ENCODE assay signal across 1 cellular context in the genomic region with DNA sequence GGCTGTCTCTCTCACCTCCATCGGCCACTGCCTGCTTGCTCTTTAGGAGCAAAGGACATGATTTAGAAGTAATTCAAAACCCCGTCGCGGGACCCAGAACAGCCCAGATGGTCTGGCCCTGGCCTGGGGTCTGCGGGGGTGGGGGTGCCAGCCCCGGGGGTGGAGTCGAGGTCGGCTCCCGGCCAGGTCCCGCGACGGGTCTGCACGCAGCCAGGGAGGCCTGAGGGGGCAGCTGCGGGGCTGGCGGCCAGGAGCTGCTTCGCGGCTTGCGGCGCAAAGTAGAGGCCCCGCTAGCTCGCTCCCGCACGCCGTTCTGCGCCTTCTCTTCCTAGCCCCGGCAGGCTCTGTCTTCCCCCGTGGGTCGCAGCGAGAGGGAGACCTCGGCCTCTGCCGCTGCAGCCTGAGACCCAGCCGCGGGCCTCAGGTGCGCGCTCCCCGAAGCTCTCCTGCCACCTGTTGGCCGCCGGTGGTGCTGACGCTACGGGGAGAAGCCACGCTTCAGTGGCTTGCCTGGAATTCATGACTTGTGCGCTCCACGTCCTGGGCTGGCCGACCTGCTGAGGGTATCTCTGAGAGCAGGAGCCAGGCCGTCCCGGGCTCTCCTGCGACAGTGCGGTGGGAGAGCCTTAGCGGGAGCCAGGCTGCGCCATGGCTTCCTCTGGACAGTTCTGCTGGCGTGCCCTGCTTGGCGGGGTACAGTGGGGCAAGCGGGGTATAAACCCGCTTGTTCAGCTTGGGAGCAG.
TF ChIP-seq lines count a peak whose summit lies in the region.

No MANE protein-coding gene starts in this region.

TF ChIP-seq in HepG2, 621 proteins besides CTCF, POLR2A, EP300 and RAD21 (continued from another document):
- TF ChIP-seq, protein P1, sequence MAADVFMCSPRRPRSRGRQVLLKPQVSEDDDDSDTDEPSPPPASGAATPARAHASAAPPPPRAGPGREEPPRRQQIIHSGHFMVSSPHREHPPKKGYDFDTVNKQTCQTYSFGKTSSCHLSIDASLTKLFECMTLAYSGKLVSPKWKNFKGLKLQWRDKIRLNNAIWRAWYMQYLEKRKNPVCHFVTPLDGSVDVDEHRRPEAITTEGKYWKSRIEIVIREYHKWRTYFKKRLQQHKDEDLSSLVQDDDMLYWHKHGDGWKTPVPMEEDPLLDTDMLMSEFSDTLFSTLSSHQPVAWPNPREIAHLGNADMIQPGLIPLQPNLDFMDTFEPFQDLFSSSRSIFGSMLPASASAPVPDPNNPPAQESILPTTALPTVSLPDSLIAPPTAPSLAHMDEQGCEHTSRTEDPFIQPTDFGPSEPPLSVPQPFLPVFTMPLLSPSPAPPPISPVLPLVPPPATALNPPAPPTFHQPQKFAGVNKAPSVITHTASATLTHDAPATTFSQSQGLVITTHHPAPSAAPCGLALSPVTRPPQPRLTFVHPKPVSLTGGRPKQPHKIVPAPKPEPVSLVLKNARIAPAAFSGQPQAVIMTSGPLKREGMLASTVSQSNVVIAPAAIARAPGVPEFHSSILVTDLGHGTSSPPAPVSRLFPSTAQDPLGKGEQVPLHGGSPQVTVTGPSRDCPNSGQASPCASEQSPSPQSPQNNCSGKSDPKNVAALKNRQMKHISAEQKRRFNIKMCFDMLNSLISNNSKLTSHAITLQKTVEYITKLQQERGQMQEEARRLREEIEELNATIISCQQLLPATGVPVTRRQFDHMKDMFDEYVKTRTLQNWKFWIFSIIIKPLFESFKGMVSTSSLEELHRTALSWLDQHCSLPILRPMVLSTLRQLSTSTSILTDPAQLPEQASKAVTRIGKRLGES (CRISPR knock-in tag; IDR thresholded peaks at IDR 0.05; ENCODE audit: borderline replicate concordance): no peak
- TF ChIP-seq, protein P2, sequence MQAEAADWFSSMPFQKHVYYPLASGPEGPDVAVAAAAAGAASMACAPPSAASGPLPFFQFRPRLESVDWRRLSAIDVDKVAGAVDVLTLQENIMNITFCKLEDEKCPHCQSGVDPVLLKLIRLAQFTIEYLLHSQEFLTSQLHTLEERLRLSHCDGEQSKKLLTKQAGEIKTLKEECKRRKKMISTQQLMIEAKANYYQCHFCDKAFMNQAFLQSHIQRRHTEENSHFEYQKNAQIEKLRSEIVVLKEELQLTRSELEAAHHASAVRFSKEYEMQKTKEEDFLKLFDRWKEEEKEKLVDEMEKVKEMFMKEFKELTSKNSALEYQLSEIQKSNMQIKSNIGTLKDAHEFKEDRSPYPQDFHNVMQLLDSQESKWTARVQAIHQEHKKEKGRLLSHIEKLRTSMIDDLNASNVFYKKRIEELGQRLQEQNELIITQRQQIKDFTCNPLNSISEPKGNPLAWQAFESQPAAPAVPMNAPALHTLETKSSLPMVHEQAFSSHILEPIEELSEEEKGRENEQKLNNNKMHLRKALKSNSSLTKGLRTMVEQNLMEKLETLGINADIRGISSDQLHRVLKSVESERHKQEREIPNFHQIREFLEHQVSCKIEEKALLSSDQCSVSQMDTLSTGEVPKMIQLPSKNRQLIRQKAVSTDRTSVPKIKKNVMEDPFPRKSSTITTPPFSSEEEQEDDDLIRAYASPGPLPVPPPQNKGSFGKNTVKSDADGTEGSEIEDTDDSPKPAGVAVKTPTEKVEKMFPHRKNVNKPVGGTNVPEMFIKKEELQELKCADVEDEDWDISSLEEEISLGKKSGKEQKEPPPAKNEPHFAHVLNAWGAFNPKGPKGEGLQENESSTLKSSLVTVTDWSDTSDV (CRISPR knock-in tag; IDR thresholded peaks at IDR 0.05): no peak
- TF ChIP-seq, protein P3, sequence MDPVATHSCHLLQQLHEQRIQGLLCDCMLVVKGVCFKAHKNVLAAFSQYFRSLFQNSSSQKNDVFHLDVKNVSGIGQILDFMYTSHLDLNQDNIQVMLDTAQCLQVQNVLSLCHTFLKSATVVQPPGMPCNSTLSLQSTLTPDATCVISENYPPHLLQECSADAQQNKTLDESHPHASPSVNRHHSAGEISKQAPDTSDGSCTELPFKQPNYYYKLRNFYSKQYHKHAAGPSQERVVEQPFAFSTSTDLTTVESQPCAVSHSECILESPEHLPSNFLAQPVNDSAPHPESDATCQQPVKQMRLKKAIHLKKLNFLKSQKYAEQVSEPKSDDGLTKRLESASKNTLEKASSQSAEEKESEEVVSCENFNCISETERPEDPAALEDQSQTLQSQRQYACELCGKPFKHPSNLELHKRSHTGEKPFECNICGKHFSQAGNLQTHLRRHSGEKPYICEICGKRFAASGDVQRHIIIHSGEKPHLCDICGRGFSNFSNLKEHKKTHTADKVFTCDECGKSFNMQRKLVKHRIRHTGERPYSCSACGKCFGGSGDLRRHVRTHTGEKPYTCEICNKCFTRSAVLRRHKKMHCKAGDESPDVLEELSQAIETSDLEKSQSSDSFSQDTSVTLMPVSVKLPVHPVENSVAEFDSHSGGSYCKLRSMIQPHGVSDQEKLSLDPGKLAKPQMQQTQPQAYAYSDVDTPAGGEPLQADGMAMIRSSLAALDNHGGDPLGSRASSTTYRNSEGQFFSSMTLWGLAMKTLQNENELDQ (CRISPR knock-in tag; IDR thresholded peaks at IDR 0.05; ENCODE audit: borderline replicate concordance): no peak
- TF ChIP-seq MED8 (CRISPR knock-in tag; IDR thresholded peaks at IDR 0.05; ENCODE audit: insufficient replicate concordance) (peak; percentile 79), PCBP1 (IDR thresholded peaks at IDR 0.05; ENCODE audit: borderline replicate concordance, low read depth, low read length) (no peak), ETV5 (CRISPR knock-in tag; IDR thresholded peaks at IDR 0.05; ENCODE audit: borderline replicate concordance) (0 out of 2 replicates have a peak, but pooled peaks have one; percentile 17), ZBTB8A (CRISPR knock-in tag; IDR thresholded peaks at IDR 0.05; ENCODE audit: borderline replicate concordance, low read depth) (no peak), ZNF382 (CRISPR knock-in tag; IDR thresholded peaks at IDR 0.05; ENCODE audit: borderline replicate concordance) (no peak), ZZZ3 (CRISPR knock-in tag; IDR thresholded peaks at IDR 0.05; ENCODE audit: borderline replicate concordance) (no peak), RFX5 (IDR thresholded peaks at IDR 0.05; ENCODE audit: low read depth, low read length) (no peak), ZNF501 (CRISPR knock-in tag; IDR thresholded peaks at IDR 0.05) (0 out of 2 replicates have a peak, but pooled peaks have one; percentile 41), ZNF543 (CRISPR knock-in tag; IDR thresholded peaks at IDR 0.05) (no peak), ZNF749 (CRISPR knock-in tag; IDR thresholded peaks at IDR 0.05; ENCODE audit: borderline replicate concordance) (no peak), ZNF674 (CRISPR knock-in tag; IDR thresholded peaks at IDR 0.05; ENCODE audit: low read depth) (no peak), ZNF354B (CRISPR knock-in tag; IDR thresholded peaks at IDR 0.05) (no peak), MAZ (IDR thresholded peaks at IDR 0.05; ENCODE audit: borderline replicate concordance, low read depth, low read length) (no peak), MAZ (CRISPR knock-in tag; IDR thresholded peaks at IDR 0.05; ENCODE audit: low read depth) (peak; percentile 84), ARNTL (CRISPR knock-in tag; IDR thresholded peaks at IDR 0.05) (no peak), KMT2B (CRISPR knock-in tag; IDR thresholded peaks at IDR 0.05) (peak; percentile 80), DPF2 (CRISPR knock-in tag; IDR thresholded peaks at IDR 0.05; ENCODE audit: borderline replicate concordance, low read depth) (no peak), HHEX (CRISPR knock-in tag; IDR thresholded peaks at IDR 0.05) (no peak), POLR2G (IDR thresholded peaks at IDR 0.05; ENCODE audit: low read depth, low read length) (peak; percentile 51; the same call in 1 of the 2 replicates), NFKB2 (CRISPR knock-in tag; IDR thresholded peaks at IDR 0.05; ENCODE audit: borderline replicate concordance) (no peak; the same call in 1 of the 2 replicates), RORA (CRISPR knock-in tag; IDR thresholded peaks at IDR 0.05) (no peak)
- TF ChIP-seq, protein P4, sequence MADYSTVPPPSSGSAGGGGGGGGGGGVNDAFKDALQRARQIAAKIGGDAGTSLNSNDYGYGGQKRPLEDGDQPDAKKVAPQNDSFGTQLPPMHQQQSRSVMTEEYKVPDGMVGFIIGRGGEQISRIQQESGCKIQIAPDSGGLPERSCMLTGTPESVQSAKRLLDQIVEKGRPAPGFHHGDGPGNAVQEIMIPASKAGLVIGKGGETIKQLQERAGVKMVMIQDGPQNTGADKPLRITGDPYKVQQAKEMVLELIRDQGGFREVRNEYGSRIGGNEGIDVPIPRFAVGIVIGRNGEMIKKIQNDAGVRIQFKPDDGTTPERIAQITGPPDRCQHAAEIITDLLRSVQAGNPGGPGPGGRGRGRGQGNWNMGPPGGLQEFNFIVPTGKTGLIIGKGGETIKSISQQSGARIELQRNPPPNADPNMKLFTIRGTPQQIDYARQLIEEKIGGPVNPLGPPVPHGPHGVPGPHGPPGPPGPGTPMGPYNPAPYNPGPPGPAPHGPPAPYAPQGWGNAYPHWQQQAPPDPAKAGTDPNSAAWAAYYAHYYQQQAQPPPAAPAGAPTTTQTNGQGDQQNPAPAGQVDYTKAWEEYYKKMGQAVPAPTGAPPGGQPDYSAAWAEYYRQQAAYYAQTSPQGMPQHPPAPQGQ (CRISPR knock-in tag; IDR thresholded peaks at IDR 0.05; ENCODE audit: borderline replicate concordance): no peak
- TF ChIP-seq, protein P5, sequence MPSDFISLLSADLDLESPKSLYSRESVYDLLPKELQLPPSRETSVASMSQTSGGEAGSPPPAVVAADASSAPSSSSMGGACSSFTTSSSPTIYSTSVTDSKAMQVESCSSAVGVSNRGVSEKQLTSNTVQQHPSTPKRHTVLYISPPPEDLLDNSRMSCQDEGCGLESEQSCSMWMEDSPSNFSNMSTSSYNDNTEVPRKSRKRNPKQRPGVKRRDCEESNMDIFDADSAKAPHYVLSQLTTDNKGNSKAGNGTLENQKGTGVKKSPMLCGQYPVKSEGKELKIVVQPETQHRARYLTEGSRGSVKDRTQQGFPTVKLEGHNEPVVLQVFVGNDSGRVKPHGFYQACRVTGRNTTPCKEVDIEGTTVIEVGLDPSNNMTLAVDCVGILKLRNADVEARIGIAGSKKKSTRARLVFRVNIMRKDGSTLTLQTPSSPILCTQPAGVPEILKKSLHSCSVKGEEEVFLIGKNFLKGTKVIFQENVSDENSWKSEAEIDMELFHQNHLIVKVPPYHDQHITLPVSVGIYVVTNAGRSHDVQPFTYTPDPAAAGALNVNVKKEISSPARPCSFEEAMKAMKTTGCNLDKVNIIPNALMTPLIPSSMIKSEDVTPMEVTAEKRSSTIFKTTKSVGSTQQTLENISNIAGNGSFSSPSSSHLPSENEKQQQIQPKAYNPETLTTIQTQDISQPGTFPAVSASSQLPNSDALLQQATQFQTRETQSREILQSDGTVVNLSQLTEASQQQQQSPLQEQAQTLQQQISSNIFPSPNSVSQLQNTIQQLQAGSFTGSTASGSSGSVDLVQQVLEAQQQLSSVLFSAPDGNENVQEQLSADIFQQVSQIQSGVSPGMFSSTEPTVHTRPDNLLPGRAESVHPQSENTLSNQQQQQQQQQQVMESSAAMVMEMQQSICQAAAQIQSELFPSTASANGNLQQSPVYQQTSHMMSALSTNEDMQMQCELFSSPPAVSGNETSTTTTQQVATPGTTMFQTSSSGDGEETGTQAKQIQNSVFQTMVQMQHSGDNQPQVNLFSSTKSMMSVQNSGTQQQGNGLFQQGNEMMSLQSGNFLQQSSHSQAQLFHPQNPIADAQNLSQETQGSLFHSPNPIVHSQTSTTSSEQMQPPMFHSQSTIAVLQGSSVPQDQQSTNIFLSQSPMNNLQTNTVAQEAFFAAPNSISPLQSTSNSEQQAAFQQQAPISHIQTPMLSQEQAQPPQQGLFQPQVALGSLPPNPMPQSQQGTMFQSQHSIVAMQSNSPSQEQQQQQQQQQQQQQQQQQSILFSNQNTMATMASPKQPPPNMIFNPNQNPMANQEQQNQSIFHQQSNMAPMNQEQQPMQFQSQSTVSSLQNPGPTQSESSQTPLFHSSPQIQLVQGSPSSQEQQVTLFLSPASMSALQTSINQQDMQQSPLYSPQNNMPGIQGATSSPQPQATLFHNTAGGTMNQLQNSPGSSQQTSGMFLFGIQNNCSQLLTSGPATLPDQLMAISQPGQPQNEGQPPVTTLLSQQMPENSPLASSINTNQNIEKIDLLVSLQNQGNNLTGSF (CRISPR knock-in tag; IDR thresholded peaks at IDR 0.05): no peak
- TF ChIP-seq, protein P6, sequence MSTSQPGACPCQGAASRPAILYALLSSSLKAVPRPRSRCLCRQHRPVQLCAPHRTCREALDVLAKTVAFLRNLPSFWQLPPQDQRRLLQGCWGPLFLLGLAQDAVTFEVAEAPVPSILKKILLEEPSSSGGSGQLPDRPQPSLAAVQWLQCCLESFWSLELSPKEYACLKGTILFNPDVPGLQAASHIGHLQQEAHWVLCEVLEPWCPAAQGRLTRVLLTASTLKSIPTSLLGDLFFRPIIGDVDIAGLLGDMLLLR (CRISPR knock-in tag; IDR thresholded peaks at IDR 0.05): peak; percentile 54; the same call in 1 of the 2 replicates
- TF ChIP-seq, protein P7, sequence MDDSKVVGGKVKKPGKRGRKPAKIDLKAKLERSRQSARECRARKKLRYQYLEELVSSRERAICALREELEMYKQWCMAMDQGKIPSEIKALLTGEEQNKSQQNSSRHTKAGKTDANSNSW (CRISPR knock-in tag; IDR thresholded peaks at IDR 0.05; ENCODE audit: borderline replicate concordance): no peak
- TF ChIP-seq, protein P8, sequence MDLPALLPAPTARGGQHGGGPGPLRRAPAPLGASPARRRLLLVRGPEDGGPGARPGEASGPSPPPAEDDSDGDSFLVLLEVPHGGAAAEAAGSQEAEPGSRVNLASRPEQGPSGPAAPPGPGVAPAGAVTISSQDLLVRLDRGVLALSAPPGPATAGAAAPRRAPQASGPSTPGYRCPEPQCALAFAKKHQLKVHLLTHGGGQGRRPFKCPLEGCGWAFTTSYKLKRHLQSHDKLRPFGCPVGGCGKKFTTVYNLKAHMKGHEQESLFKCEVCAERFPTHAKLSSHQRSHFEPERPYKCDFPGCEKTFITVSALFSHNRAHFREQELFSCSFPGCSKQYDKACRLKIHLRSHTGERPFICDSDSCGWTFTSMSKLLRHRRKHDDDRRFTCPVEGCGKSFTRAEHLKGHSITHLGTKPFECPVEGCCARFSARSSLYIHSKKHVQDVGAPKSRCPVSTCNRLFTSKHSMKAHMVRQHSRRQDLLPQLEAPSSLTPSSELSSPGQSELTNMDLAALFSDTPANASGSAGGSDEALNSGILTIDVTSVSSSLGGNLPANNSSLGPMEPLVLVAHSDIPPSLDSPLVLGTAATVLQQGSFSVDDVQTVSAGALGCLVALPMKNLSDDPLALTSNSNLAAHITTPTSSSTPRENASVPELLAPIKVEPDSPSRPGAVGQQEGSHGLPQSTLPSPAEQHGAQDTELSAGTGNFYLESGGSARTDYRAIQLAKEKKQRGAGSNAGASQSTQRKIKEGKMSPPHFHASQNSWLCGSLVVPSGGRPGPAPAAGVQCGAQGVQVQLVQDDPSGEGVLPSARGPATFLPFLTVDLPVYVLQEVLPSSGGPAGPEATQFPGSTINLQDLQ (CRISPR knock-in tag; IDR thresholded peaks at IDR 0.05): no peak
- TF ChIP-seq, protein P9, sequence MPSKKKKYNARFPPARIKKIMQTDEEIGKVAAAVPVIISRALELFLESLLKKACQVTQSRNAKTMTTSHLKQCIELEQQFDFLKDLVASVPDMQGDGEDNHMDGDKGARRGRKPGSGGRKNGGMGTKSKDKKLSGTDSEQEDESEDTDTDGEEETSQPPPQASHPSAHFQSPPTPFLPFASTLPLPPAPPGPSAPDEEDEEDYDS (CRISPR knock-in tag; IDR thresholded peaks at IDR 0.05): peak; percentile 41
- TF ChIP-seq, protein P10, sequence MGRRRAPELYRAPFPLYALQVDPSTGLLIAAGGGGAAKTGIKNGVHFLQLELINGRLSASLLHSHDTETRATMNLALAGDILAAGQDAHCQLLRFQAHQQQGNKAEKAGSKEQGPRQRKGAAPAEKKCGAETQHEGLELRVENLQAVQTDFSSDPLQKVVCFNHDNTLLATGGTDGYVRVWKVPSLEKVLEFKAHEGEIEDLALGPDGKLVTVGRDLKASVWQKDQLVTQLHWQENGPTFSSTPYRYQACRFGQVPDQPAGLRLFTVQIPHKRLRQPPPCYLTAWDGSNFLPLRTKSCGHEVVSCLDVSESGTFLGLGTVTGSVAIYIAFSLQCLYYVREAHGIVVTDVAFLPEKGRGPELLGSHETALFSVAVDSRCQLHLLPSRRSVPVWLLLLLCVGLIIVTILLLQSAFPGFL (CRISPR knock-in tag; IDR thresholded peaks at IDR 0.05): no peak
